ENCODE assay signal across 2 cellular contexts in genomic region chr1:97135972-97136371, GRCh38.
TF ChIP-seq lines count a peak whose summit lies in the region.

No MANE protein-coding gene starts in this region.

TF ChIP-seq in HepG2, 621 proteins besides CTCF, POLR2A, EP300 and RAD21:
- peak; percentile 65 for TF ChIP-seq NFE2L2 (IDR thresholded peaks at IDR 0.05; ENCODE audit: low read length)
- no peak for TF ChIP-seq ZNF451 (CRISPR knock-in tag; IDR thresholded peaks at IDR 0.05)
- TF ChIP-seq ZNF609 (CRISPR knock-in tag; IDR thresholded peaks at IDR 0.05; ENCODE audit: borderline replicate concordance), result no peak
- no peak for TF ChIP-seq MLX (CRISPR knock-in tag; IDR thresholded peaks at IDR 0.05)

TF ChIP-seq in IMR-90, 13 proteins besides CTCF, POLR2A, EP300 and RAD21:
- TF ChIP-seq BHLHE40 (IDR thresholded peaks at IDR 0.05; ENCODE audit: low read depth, low read length), result no peak
- no peak for TF ChIP-seq ELK1 (IDR thresholded peaks at IDR 0.05; ENCODE audit: borderline replicate concordance, low read depth, low read length)
- peak; percentile 80 for TF ChIP-seq NFE2L2 (IDR thresholded peaks at IDR 0.05; ENCODE audit: low read depth, low read length)
